28 cellular contexts compared by ENCODE assay signal in the genomic region with DNA sequence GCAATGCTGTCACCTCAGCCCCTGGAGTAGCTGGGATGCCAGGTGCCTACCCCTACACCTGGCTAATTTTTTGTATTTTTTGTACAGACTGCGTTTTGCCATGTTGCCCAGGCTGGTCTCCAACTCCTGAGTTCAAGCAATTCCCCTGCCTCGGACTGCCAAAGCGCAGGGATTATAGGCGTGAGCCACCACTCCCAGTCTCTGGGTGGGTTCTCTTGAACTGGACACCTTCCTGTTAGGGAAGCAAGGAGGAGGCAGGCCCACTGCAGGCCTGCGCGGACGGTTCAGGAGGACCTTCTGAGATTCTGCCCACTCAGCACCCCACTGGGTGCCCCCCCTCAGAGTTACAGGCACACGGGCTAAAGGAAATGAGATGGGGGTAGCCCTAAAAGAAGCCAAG.
"Had no signal": no experiment of that assay in that cellular context is flagged by ENCODE, and none has a peak within 500 bp of the region (broad histone marks: within the 10 kb centered on the region; RNA-seq: fewer than 3 reads in every experiment).

No MANE protein-coding gene starts in this region.

- H3K36me3 Mint-ChIP-seq: activated naive CD4-positive, alpha-beta T cell treated with anti-CD3 and anti-CD28 coated beads, Interleukin-2, amount 10 ng/mL, durations not matched to agents 7 days and 5 days; activated naive CD8-positive, alpha-beta T cell treated with anti-CD3 and anti-CD28 coated beads for 36 hours; T-cell had no signal

- H3K9me3 Mint-ChIP-seq: activated CD4-positive, alpha-beta memory T cell treated with anti-CD3 and anti-CD28 coated beads, Interleukin-2, amount 10 ng/mL, durations not matched to agents 7 days and 5 days; activated naive CD4-positive, alpha-beta T cell treated with anti-CD3 and anti-CD28 coated beads, Interleukin-2, amount 10 ng/mL, durations not matched to agents 7 days and 5 days; activated naive CD8-positive, alpha-beta T cell treated with anti-CD3 and anti-CD28 coated beads for 36 hours; activated T-helper 2 cell treated with anti-CD3 and anti-CD28 coated beads, Interferon-gamma antibody, Interleukin-2, Interleukin-4, amounts not matched to agents 10 μg/mL and 5 μg/mL and 100 μg/mL, durations not matched to agents 14 hours and 24 hours and 36 hours; T-cell had no signal

- H3K36me3 ChIP-seq: breast epithelium had no signal

- H3K9me3 ChIP-seq: breast epithelium had no signal

- ATAC-seq: activated CD4-positive, alpha-beta T cell treated with anti-CD3 and anti-CD28 coated beads for 36 hours; T-cell had no signal

- H3K27me3 Mint-ChIP-seq: activated CD4-positive, alpha-beta memory T cell treated with anti-CD3 and anti-CD28 coated beads, Interleukin-2, amount 10 ng/mL, durations not matched to agents 7 days and 5 days; activated CD4-positive, alpha-beta T cell treated with anti-CD3 and anti-CD28 coated beads for 36 hours; activated naive CD8-positive, alpha-beta T cell treated with anti-CD3 and anti-CD28 coated beads for 36 hours; T-cell had no signal

- H3K27ac ChIP-seq: breast epithelium, VCaP had no signal

- DNase-seq: activated CD4-positive, alpha-beta memory T cell treated with anti-CD3 and anti-CD28 coated beads, Interleukin-2, amount 10 ng/mL, durations not matched to agents 7 days and 5 days; activated CD4-positive, alpha-beta T cell treated with anti-CD3 and anti-CD28 coated beads for 36 hours; activated CD4-positive, alpha-beta T cell treated with anti-CD3 and anti-CD28 coated beads, Interleukin-2, amount 50 U/mL, for 1 hour; activated CD4-positive, CD25-positive, alpha-beta regulatory T cell; activated gamma-delta T cell treated with Interleukin-2 at 50 U/mL for 16 hours; activated naive CD4-positive, alpha-beta T cell treated with anti-CD3 and anti-CD28 coated beads, Interleukin-2, amount 10 ng/mL, durations not matched to agents 7 days and 5 days; activated naive CD8-positive, alpha-beta T cell treated with anti-CD3 and anti-CD28 coated beads for 36 hours; activated T-cell treated with anti-CD3 and anti-CD28 coated beads, Interleukin-2, amount 50 U/mL, for 48 hours; aorta; caudate nucleus; KG1; NCI-H1092; NCI-H1417 treated with DMSO at 0.1 percent for 48 hours; NCI-H1694; NCI-H2029; NCI-H2107; NCI-H2171 treated with DMSO at 0.1 percent for 48 hours; NCI-H226; NCI-H526 treated with DMSO at 0.1 percent for 48 hours; NCI-H82; SIG-M5; T-cell; T-helper 2 cell; T1000 had no signal

- H3K27ac Mint-ChIP-seq: activated CD4-positive, alpha-beta memory T cell treated with anti-CD3 and anti-CD28 coated beads, Interleukin-2, amount 10 ng/mL, durations not matched to agents 7 days and 5 days; activated CD4-positive, alpha-beta T cell treated with anti-CD3 and anti-CD28 coated beads for 36 hours; activated naive CD4-positive, alpha-beta T cell treated with anti-CD3 and anti-CD28 coated beads, Interleukin-2, amount 10 ng/mL, durations not matched to agents 7 days and 5 days; activated naive CD8-positive, alpha-beta T cell treated with anti-CD3 and anti-CD28 coated beads for 36 hours had no signal

- H3K27me3 ChIP-seq: breast epithelium had no signal

- H3K4me3 ChIP-seq: breast epithelium had no signal

- FAIRE-seq: TTC549 had no signal

- H3K4me3 Mint-ChIP-seq: activated CD4-positive, alpha-beta memory T cell treated with anti-CD3 and anti-CD28 coated beads, Interleukin-2, amount 10 ng/mL, durations not matched to agents 7 days and 5 days; activated CD4-positive, alpha-beta T cell treated with anti-CD3 and anti-CD28 coated beads for 36 hours; activated naive CD4-positive, alpha-beta T cell treated with anti-CD3 and anti-CD28 coated beads, Interleukin-2, amount 10 ng/mL, durations not matched to agents 7 days and 5 days; activated naive CD8-positive, alpha-beta T cell treated with anti-CD3 and anti-CD28 coated beads for 36 hours had no signal
